Comparison of ENCODE assay signal across 35 cellular contexts in genomic region chr10:22217842-22218241, GRCh38. TPM values are rescaled to one million over a fixed set of nuclear protein-coding genes. Genes with fewer than 3 reads are reported as not detected.
"Had no signal": no experiment of that assay in that cellular context is flagged by ENCODE, and none has a peak within 500 bp of the region (broad histone marks: within the 10 kb centered on the region; RNA-seq: fewer than 3 reads in every experiment).

EBLN1 (minus strand) TSS chr10:22218015; CDS start chr10:22209983, 8,032 bp downstream.

- H3K4me2 ChIP-seq: hepatocyte, smooth muscle cell had no signal

- H3K27ac ChIP-seq: coronary artery, esophagus muscularis mucosa, foreskin keratinocyte, gastroesophageal sphincter, heart left ventricle, hepatocyte, ovary, suprapubic skin, transverse colon, upper lobe of right lung, uterus had no signal

- H3K9me3 Mint-ChIP-seq: natural killer cell treated with Interleukin-12 subunit alpha and Interleukin-12 subunit beta and Interleukin-15 and Interleukin-18, amount 100 ng/mL, for 72 hours had no signal

- H3K79me2 ChIP-seq: hepatocyte had no signal

- H3K4me1 ChIP-seq: esophagus muscularis mucosa, foreskin keratinocyte, gastroesophageal sphincter, heart left ventricle, suprapubic skin, transverse colon, upper lobe of right lung, uterus had no signal

- H3K27me3 ChIP-seq: esophagus muscularis mucosa, foreskin keratinocyte, gastroesophageal sphincter, heart left ventricle, hepatocyte, ovary, suprapubic skin, transverse colon, upper lobe of right lung had no signal

- H3K4me1 Mint-ChIP-seq: memory B cell, naive B cell had no signal

- H2AFZ ChIP-seq: hepatocyte had no signal

- FAIRE-seq: endothelial cell of umbilical vein, kidney had no signal

- H3K4me3 Mint-ChIP-seq: memory B cell; naive B cell; natural killer cell treated with Interleukin-12 subunit alpha and Interleukin-12 subunit beta and Interleukin-15 and Interleukin-18, amount 100 ng/mL, for 72 hours; stimulated activated naive CD8-positive, alpha-beta T cell treated with anti-CD3 and anti-CD28 coated beads, Interleukin-15, amount 100 ng/mL, for 72 hours had no signal

- H3K4me3 ChIP-seq: coronary artery, esophagus muscularis mucosa, gastroesophageal sphincter, heart left ventricle, hepatocyte, lung, mucosa of descending colon, ovary, smooth muscle cell, suprapubic skin, transverse colon, upper lobe of right lung, uterus had no signal

- H3K36me3 ChIP-seq: esophagus muscularis mucosa, gastroesophageal sphincter, heart left ventricle, ovary, suprapubic skin, transverse colon, upper lobe of right lung, uterus had no signal

- H3K9me3 ChIP-seq: esophagus muscularis mucosa, gastroesophageal sphincter, heart left ventricle, mucosa of descending colon, ovary, suprapubic skin, transverse colon, upper lobe of right lung, uterus had no signal

- ATAC-seq: foreskin keratinocyte; gastroesophageal sphincter; heart left ventricle; left cardiac atrium; mucosa of descending colon; natural killer cell treated with Interleukin-12 subunit alpha and Interleukin-12 subunit beta and Interleukin-15 and Interleukin-18, amount 100 ng/mL, for 72 hours; sciatic nerve; stimulated activated naive CD8-positive, alpha-beta T cell treated with anti-CD3 and anti-CD28 coated beads, Interleukin-15, amount 100 ng/mL, for 72 hours; upper lobe of right lung had no signal

- H3K36me3 Mint-ChIP-seq: memory B cell; naive B cell; natural killer cell treated with Interleukin-12 subunit alpha and Interleukin-12 subunit beta and Interleukin-15 and Interleukin-18, amount 100 ng/mL, for 72 hours had no signal

- DNase-seq: dermis blood vessel endothelial cell; effector memory CD4-positive, alpha-beta T cell; foreskin keratinocyte; heart left ventricle; kidney; left cardiac atrium; mucosa of descending colon; naive B cell; occipital lobe; ovary; posterior cingulate gyrus; stimulated activated CD4-positive, alpha-beta T cell treated with anti-CD3 and anti-CD28 coated beads, Interleukin-12 subunit alpha, Interleukin-12 subunit beta, amount 100 ng/mL, for 4 hours; stimulated activated CD4-positive, alpha-beta T cell treated with anti-CD3 and anti-CD28 coated beads, Interleukin-1b, Interleukin-23, amount 100 ng/mL, for 48 hours; stimulated activated CD4-positive, alpha-beta T cell treated with anti-CD3 and anti-CD28 coated beads, Interleukin-4, amount 100 ng/mL, for 1 hour; stimulated activated CD8-positive, alpha-beta memory T cell treated with anti-CD3 and anti-CD28 coated beads, Interleukin-4, amount 100 ng/mL, for 48 hours; stimulated activated naive CD4-positive, alpha-beta T cell; stimulated activated naive CD8-positive, alpha-beta T cell treated with anti-CD3 and anti-CD28 coated beads, Interleukin-15, amount 100 ng/mL, for 72 hours; transverse colon; upper lobe of right lung; uterus had no signal

- H3K27ac Mint-ChIP-seq: memory B cell; natural killer cell treated with Interleukin-12 subunit alpha and Interleukin-12 subunit beta and Interleukin-15 and Interleukin-18, amount 100 ng/mL, for 72 hours; stimulated activated naive CD8-positive, alpha-beta T cell treated with anti-CD3 and anti-CD28 coated beads, Interleukin-15, amount 100 ng/mL, for 72 hours had no signal

RNA-seq across cellular contexts. Expression of gene EBLN1, which starts in this region (rescaled TPM):
- total RNA-seq: dermis blood vessel endothelial cell; endothelial cell of umbilical vein; epithelial cell of proximal tubule; esophagus muscularis mucosa; fibroblast of lung; foreskin keratinocyte; gastroesophageal sphincter; heart left ventricle; hepatocyte; kidney; left cardiac atrium; liver; lung; mucosa of descending colon; natural killer cell treated with Interleukin-12 subunit alpha and Interleukin-12 subunit beta and Interleukin-15 and Interleukin-18, amount 100 ng/mL, for 72 hours; occipital lobe; ovary; pulmonary artery endothelial cell; sciatic nerve; smooth muscle cell; suprapubic skin; transverse colon; upper lobe of right lung had no signal
- polyA plus RNA-seq: endothelial cell of umbilical vein, fibroblast of lung, foreskin keratinocyte, heart left ventricle, hepatocyte, liver, lung, ovary, smooth muscle cell had no signal
